12 cellular contexts compared by ENCODE assay signal in genomic region chr3:126348308-126348920, GRCh38. TPM values are rescaled to one million over a fixed set of nuclear protein-coding genes. Genes with fewer than 3 reads are reported as not detected.
DNase-seq lines count a peak whose midpoint lies in the region; ATAC-seq and TF ChIP-seq lines count a peak whose summit lies in the region.
"Had no signal": no experiment of that assay in that cellular context is flagged by ENCODE, and none has a peak within 500 bp of the region (broad histone marks: within the 10 kb centered on the region; RNA-seq: fewer than 3 reads in every experiment).

No MANE protein-coding gene starts in this region.

- peaks cover 6% of the 10 kb centered on the region for H3K4me1 Mint-ChIP-seq in neural progenitor cell
- H3K4me1 Mint-ChIP-seq: activated naive CD4-positive, alpha-beta T cell treated with anti-CD3 and anti-CD28 coated beads, Interleukin-2, amount 10 ng/mL, durations not matched to agents 7 days and 5 days had no signal

- no peaks in the 10 kb centered on the region for H3K36me3 ChIP-seq in BJ (ENCODE audit: control insufficient read depth, insufficient read depth, low read length)
- no peaks in the 10 kb centered on the region for H3K36me3 ChIP-seq in neural progenitor cell

- H3K4me3 ChIP-seq in BJ (ENCODE audit: low read depth, low read length) (no peak overlapping the region), neural progenitor cell (no peak overlapping the region)
- H3K4me3 ChIP-seq: left lung had no signal

- no peak overlapping the region for H3K27ac ChIP-seq in neural progenitor cell
- H3K27ac ChIP-seq: left lung had no signal

- POLR2A ChIA-PET in BJ (lab: Charles Lee): no interaction called here

- H3K4me1 ChIP-seq in neural progenitor cell: no peaks in the 10 kb centered on the region

- no peak for DNase-seq in BJ (ENCODE audit: low read depth)
- DNase-seq in HT-29 (ENCODE audit: low spot score): peak; percentile 47
- DNase-seq in dermis blood vessel endothelial cell: peak; percentile 23
- DNase-seq in neural progenitor cell (ENCODE audit: low spot score): peak; percentile 37
- DNase-seq: activated naive CD4-positive, alpha-beta T cell treated with anti-CD3 and anti-CD28 coated beads, Interleukin-2, amount 10 ng/mL, durations not matched to agents 7 days and 5 days; NCI-H69 had no signal

- H4K20me1 ChIP-seq in neural progenitor cell (ENCODE audit: low read depth): peaks cover 4% of the 10 kb centered on the region

- H3K9ac ChIP-seq in neural progenitor cell: no peak overlapping the region

- no peaks in the 10 kb centered on the region for H3K36me3 Mint-ChIP-seq in neural progenitor cell
- H3K36me3 Mint-ChIP-seq: activated naive CD4-positive, alpha-beta T cell treated with anti-CD3 and anti-CD28 coated beads, Interleukin-2, amount 10 ng/mL, durations not matched to agents 7 days and 5 days had no signal

- H3K4me3 Mint-ChIP-seq in neural progenitor cell: no peak overlapping the region
- H3K4me3 Mint-ChIP-seq: activated naive CD4-positive, alpha-beta T cell treated with anti-CD3 and anti-CD28 coated beads, Interleukin-2, amount 10 ng/mL, durations not matched to agents 7 days and 5 days; T-helper 2 cell treated with Interferon-gamma antibody and Interleukin-4, amounts not matched to agents 5 μg/mL and 100 μg/mL, for 36 hours had no signal

- no peaks in the 10 kb centered on the region for H3F3A ChIP-seq in neural progenitor cell (ENCODE audit: low read depth)

- ATAC-seq in HG02885 (IDR thresholded peaks at IDR 0.05; ENCODE audit: poor library complexity, unreplicated experiment): no peak
- ATAC-seq in HG02973 (IDR thresholded peaks at IDR 0.05; ENCODE audit: unreplicated experiment): no peak
- ATAC-seq in HG03135 (IDR thresholded peaks at IDR 0.05; ENCODE audit: unreplicated experiment): no peak
- no peak for ATAC-seq in HG03342 (IDR thresholded peaks at IDR 0.05; ENCODE audit: unreplicated experiment)
- ATAC-seq: left lung had no signal

- 0 out of 2 replicates have a peak, but pooled peaks have one; percentile 24 for TF ChIP-seq CTCF in BJ (IDR thresholded peaks at IDR 0.05; ENCODE audit: insufficient read depth, low read depth, low read length)
- TF ChIP-seq CTCF in neural progenitor cell (IDR thresholded peaks at IDR 0.05): peak; percentile 40

- CTCF ChIA-PET in BJ (lab: Yijun Ruan, JAX): no interaction called here

- H3K27me3 Mint-ChIP-seq in neural progenitor cell (ENCODE audit: insufficient read depth, low read depth): peaks cover 3% of the 10 kb centered on the region

- H3K27me3 ChIP-seq in BJ (ENCODE audit: control insufficient read depth, insufficient read depth, low read length) (no peaks in the 10 kb centered on the region), neural progenitor cell (no peaks in the 10 kb centered on the region)
- H3K27me3 ChIP-seq: left lung had no signal

- H2AFZ ChIP-seq in neural progenitor cell (replicated peaks): no peak overlapping the region

- no peaks in the 10 kb centered on the region for H3K9me3 Mint-ChIP-seq in neural progenitor cell
- H3K9me3 Mint-ChIP-seq: activated naive CD4-positive, alpha-beta T cell treated with anti-CD3 and anti-CD28 coated beads, Interleukin-2, amount 10 ng/mL, durations not matched to agents 7 days and 5 days; T-helper 2 cell treated with Interferon-gamma antibody and Interleukin-4, amounts not matched to agents 5 μg/mL and 100 μg/mL, for 36 hours had no signal

- H3K4me2 ChIP-seq in neural progenitor cell: no peak overlapping the region

- no peak overlapping the region for H3K27ac Mint-ChIP-seq in neural progenitor cell
- H3K27ac Mint-ChIP-seq: activated naive CD4-positive, alpha-beta T cell treated with anti-CD3 and anti-CD28 coated beads, Interleukin-2, amount 10 ng/mL, durations not matched to agents 7 days and 5 days; T-helper 2 cell treated with Interferon-gamma antibody and Interleukin-4, amounts not matched to agents 5 μg/mL and 100 μg/mL, for 36 hours had no signal

- no peaks in the 10 kb centered on the region for H3K9me3 ChIP-seq in neural progenitor cell (ENCODE audit: low read depth)
- H3K9me3 ChIP-seq: left lung had no signal

- no peaks in the 10 kb centered on the region for H3K79me2 ChIP-seq in neural progenitor cell (ENCODE audit: low read depth)

RNA-seq across cellular contexts. Expression of gene KLF15, which starts 8.8 kb away (rescaled TPM):
- 0.29 and 0.44 TPM in 2 replicates for polyA plus RNA-seq in BJ (2011; rRNA removed)
- polyA minus RNA-seq in BJ (2011; rRNA and poly(A)+ RNA removed): 0.10 and 0.24 TPM in 2 replicates
- total RNA-seq in HT-29 (2014; rRNA removed; shearing (Covaris generic)): 8.2 and 12.8 TPM in 2 replicates
- total RNA-seq in dermis blood vessel endothelial cell (4.0 and 5.6 TPM in 2 replicates), neural progenitor cell (ENCODE audit: low replicate concordance) (3.3 and 7.2 TPM in 2 replicates)

RNA-seq across cellular contexts. Expression of gene CFAP100, which starts 46.3 kb away (rescaled TPM):
- polyA plus RNA-seq in BJ (2011; rRNA removed): not detected in 2 replicates
- not detected in 2 replicates for polyA minus RNA-seq in BJ (2011; rRNA and poly(A)+ RNA removed)
- total RNA-seq in HT-29 (2014; rRNA removed; shearing (Covaris generic)): 0.64 and 2.3 TPM in 2 replicates
- total RNA-seq in dermis blood vessel endothelial cell: not detected in 2 replicates
- 0.12 TPM in 1 of 2 replicates, not detected in the other for total RNA-seq in neural progenitor cell (ENCODE audit: low replicate concordance)
